ENCODE assay signal across 18 cellular contexts in genomic region chr3:172189213-172189612, GRCh38.
DNase-seq lines count a peak whose midpoint lies in the region; TF ChIP-seq lines count a peak whose summit lies in the region.
"Had no signal": no experiment of that assay in that cellular context is flagged by ENCODE, and none has a peak within 500 bp of the region (broad histone marks: within the 10 kb centered on the region; RNA-seq: fewer than 3 reads in every experiment).

No MANE protein-coding gene starts in this region.

- H3K4me1 Mint-ChIP-seq in progenitor cell of endocrine pancreas (ENCODE audit: low read depth) (peaks cover 14% of the 10 kb centered on the region), mesothelial cell of epicardium (peaks cover 5% of the 10 kb centered on the region)

- H3K4ac ChIP-seq in mesendoderm (ENCODE audit: low read depth, low read length), result no peak overlapping the region

- H2BK15ac ChIP-seq in mesendoderm (replicated peaks; ENCODE audit: low read depth), result no peak overlapping the region

- H3K9ac ChIP-seq in KMS-11, result 0 out of 2 replicates have a peak overlapping the region, but pooled peaks have one; percentile 5
- H3K9ac ChIP-seq in mesendoderm (ENCODE audit: low read length), result no peak overlapping the region

- H3K79me1 ChIP-seq in mesendoderm (ENCODE audit: low read length), result peaks cover 16% of the 10 kb centered on the region

- H4K5ac ChIP-seq in mesendoderm (ENCODE audit: low read length), result no peak overlapping the region

- no peak for TF ChIP-seq POLR2A in prostate gland (IDR thresholded peaks at IDR 0.05)

- no CpG with 5 or more reads among the region's 2 CpGs for WGBS in mesendoderm (ENCODE audit: extremely low coverage, insufficient coverage, low lambda C conversion rate)
- WGBS in prostate gland, result 85% methylated on average over 2 of the region's 2 CpGs

- H3K27ac Mint-ChIP-seq in progenitor cell of endocrine pancreas, result no peak overlapping the region
- no peak overlapping the region for H3K27ac Mint-ChIP-seq in mesothelial cell of epicardium
- H3K27ac Mint-ChIP-seq: CD4-positive, CD25-positive, alpha-beta regulatory T cell; T-cell had no signal

- DNase-seq in RPMI8226, result peak; percentile 81
- no peak for DNase-seq in mesendoderm
- no peak for DNase-seq in progenitor cell of endocrine pancreas (ENCODE audit: low spot score, unreplicated experiment)
- DNase-seq in mesenteric fat pad (ENCODE audit: low spot score), result no peak
- no peak for DNase-seq in prostate gland (ENCODE audit: low spot score)
- DNase-seq in mesothelial cell of epicardium (ENCODE audit: low spot score in 2 of 2, unreplicated experiment in 2 of 2), result no peak
- DNase-seq: CD4-positive, CD25-positive, alpha-beta regulatory T cell; DMS79 treated with DMSO at 0.1 percent for 48 hours; GOT3; NCI-H1092; NCI-H146; NCI-H2029; NCI-H446; NCI-H526; SJCRH30; T-cell had no signal

- H3K4me3 ChIP-seq in ACC112 (ENCODE audit: low read depth, low read length), result no peak overlapping the region
- H3K4me3 ChIP-seq in KMS-11 (IDR thresholded peaks at IDR 0.05; ENCODE audit: insufficient read depth, low read depth, low read length), result no peak overlapping the region
- H3K4me3 ChIP-seq in mesendoderm (ENCODE audit: low read length), result no peak overlapping the region
- no peak overlapping the region for H3K4me3 ChIP-seq in prostate gland
- H3K4me3 ChIP-seq: SJCRH30 had no signal

- H3K56ac ChIP-seq in mesendoderm (ENCODE audit: low read length), result no peak overlapping the region

- peaks cover 40% of the 10 kb centered on the region for H3K4me1 ChIP-seq in ACC112 (ENCODE audit: control insufficient read depth, insufficient read depth, low read length, unreplicated experiment)
- peaks cover 87% of the 10 kb centered on the region for H3K4me1 ChIP-seq in KMS-11 (ENCODE audit: low read depth, poor library complexity, severe bottlenecking)
- H3K4me1 ChIP-seq in mesendoderm (ENCODE audit: control insufficient read depth, low read depth, low read length), result peaks cover 1% of the 10 kb centered on the region
- no peaks in the 10 kb centered on the region for H3K4me1 ChIP-seq in prostate gland (replicated peaks)

- H3K27me3 Mint-ChIP-seq in progenitor cell of endocrine pancreas (no peaks in the 10 kb centered on the region), mesothelial cell of epicardium (ENCODE audit: low read depth) (no peaks in the 10 kb centered on the region)
- H3K27me3 Mint-ChIP-seq: CD4-positive, CD25-positive, alpha-beta regulatory T cell; T-cell had no signal

- no peak for TF ChIP-seq CTCF in KMS-11 (conservative IDR thresholded peaks at IDR 0.05; ENCODE audit: low read depth, low read length)
- TF ChIP-seq CTCF in progenitor cell of endocrine pancreas (IDR thresholded peaks at IDR 0.05; ENCODE audit: unreplicated experiment), result no peak
- no peak for TF ChIP-seq CTCF in prostate gland (IDR thresholded peaks at IDR 0.05)
- no peak for TF ChIP-seq CTCF in mesothelial cell of epicardium (IDR thresholded peaks at IDR 0.05; ENCODE audit: unreplicated experiment)

- H3K27ac ChIP-seq in ACC112 (ENCODE audit: low read depth, low read length) (peak overlapping the region; percentile 73), KMS-11 (peak overlapping the region; percentile 56; the same call in 1 of the 2 replicates), mesendoderm (ENCODE audit: low read depth, low read length) (no peak overlapping the region), prostate gland (no peak overlapping the region)
- H3K27ac ChIP-seq: SJCRH30 had no signal

- H2BK120ac ChIP-seq in mesendoderm (ENCODE audit: low read depth, low read length), result no peak overlapping the region

- intact Hi-C loops in prostate gland (cut with DNase I), result no loop called here

- H3K9me3 Mint-ChIP-seq in progenitor cell of endocrine pancreas (ENCODE audit: low read depth) (no peaks in the 10 kb centered on the region), mesothelial cell of epicardium (no peaks in the 10 kb centered on the region)
- H3K9me3 Mint-ChIP-seq: CD4-positive, CD25-positive, alpha-beta regulatory T cell; T-cell had no signal

- H3K4me3 Mint-ChIP-seq in progenitor cell of endocrine pancreas (ENCODE audit: low read depth) (no peak overlapping the region), mesothelial cell of epicardium (no peak overlapping the region)
- H3K4me3 Mint-ChIP-seq: CD4-positive, CD25-positive, alpha-beta regulatory T cell; T-cell had no signal

- no peak overlapping the region for H3K23ac ChIP-seq in mesendoderm (ENCODE audit: low read length)

- H3K9me3 ChIP-seq in prostate gland, result no peaks in the 10 kb centered on the region
- H3K9me3 ChIP-seq: SJCRH30 had no signal

- H3K36me3 ChIP-seq in ACC112 (ENCODE audit: insufficient read depth, low read length), result no peaks in the 10 kb centered on the region; the same call in 1 of the 2 replicates
- H3K36me3 ChIP-seq in KMS-11 (ENCODE audit: insufficient read depth), result no peaks in the 10 kb centered on the region
- H3K36me3 ChIP-seq in mesendoderm (ENCODE audit: control insufficient read depth, insufficient read depth, low read length), result no peaks in the 10 kb centered on the region
- no peaks in the 10 kb centered on the region for H3K36me3 ChIP-seq in prostate gland

- H4K20me1 ChIP-seq in KMS-11 (ENCODE audit: insufficient read depth), result 0 out of 2 replicates have a peak, but pooled peaks cover 7% of the 10 kb centered on the region

- H3K79me2 ChIP-seq in ACC112 (ENCODE audit: control insufficient read depth, insufficient read depth, low read length, unreplicated experiment) (peaks cover 76% of the 10 kb centered on the region), KMS-11 (ENCODE audit: insufficient read depth, low read depth) (peaks cover 70% of the 10 kb centered on the region), mesendoderm (ENCODE audit: control insufficient read depth, insufficient read depth, low read length) (peaks cover 22% of the 10 kb centered on the region)

- H3K18ac ChIP-seq in mesendoderm (ENCODE audit: low read length), result no peak overlapping the region

- no peak overlapping the region for H2AK5ac ChIP-seq in mesendoderm (ENCODE audit: low read length)

- peaks cover 9% of the 10 kb centered on the region for H3K36me3 Mint-ChIP-seq in progenitor cell of endocrine pancreas (ENCODE audit: insufficient read depth)
- peaks cover 7% of the 10 kb centered on the region for H3K36me3 Mint-ChIP-seq in mesothelial cell of epicardium

- H3K27me3 ChIP-seq in ACC112 (ENCODE audit: insufficient read depth, low read length) (no peaks in the 10 kb centered on the region), KMS-11 (ENCODE audit: insufficient read depth, low read depth) (no peaks in the 10 kb centered on the region), mesendoderm (ENCODE audit: insufficient read depth, low read length, poor library complexity) (no peaks in the 10 kb centered on the region), prostate gland (replicated peaks; ENCODE audit: insufficient read depth) (no peaks in the 10 kb centered on the region)
- H3K27me3 ChIP-seq: SJCRH30 had no signal

- no peak overlapping the region for H2BK5ac ChIP-seq in mesendoderm (ENCODE audit: low read length)

- peak overlapping the region; percentile 70 for H3K4me2 ChIP-seq in KMS-11
- no peak overlapping the region for H3K4me2 ChIP-seq in mesendoderm (ENCODE audit: low read length)

- H2AFZ ChIP-seq in ACC112 (ENCODE audit: low read length, unreplicated experiment) (no peak overlapping the region), KMS-11 (ENCODE audit: low read depth) (no peak overlapping the region)

- H4K8ac ChIP-seq in mesendoderm (ENCODE audit: low read depth, low read length), result peak overlapping the region; percentile 28

Comparison
In these comparisons a context has a peak if more than half of its experiments do, and no peak if none do; other contexts are left out.
1. H3K27ac ChIP-seq: peak in ACC112 (single experiment) and KMS-11 (single experiment); none in mesendoderm (single experiment) and prostate gland (0 of 2).